In genomic region chr2:10072656-10073480, GRCh38 we compare ENCODE assay signal across 8 cellular contexts. TPM values are rescaled to one million over a fixed set of nuclear protein-coding genes. Genes with fewer than 3 reads are reported as not detected.
DNase-seq lines count a peak whose midpoint lies in the region; ATAC-seq and TF ChIP-seq lines count a peak whose summit lies in the region.

No MANE protein-coding gene starts in this region.

- no peaks in the 10 kb centered on the region for H3K9me3 ChIP-seq in neural progenitor cell (ENCODE audit: low read depth)
- peaks cover 0 to under 1% of the 10 kb centered on the region in 2 donors for H3K9me3 ChIP-seq in stomach smooth muscle (ENCODE audit: control insufficient read depth in 2 of 2, low read length in 2 of 2)

- H4K20me1 ChIP-seq in neural progenitor cell (ENCODE audit: low read depth) = no peaks in the 10 kb centered on the region

- H3K27ac ChIP-seq in neural progenitor cell (no peak overlapping the region), stomach smooth muscle (ENCODE audit: low read length) (no peak overlapping the region)

- no peak overlapping the region for H3K27ac Mint-ChIP-seq in activated T-cell treated with anti-CD3 and anti-CD28 coated beads, Interleukin-2, amount 50 U/mL, for 72 hours
- H3K27ac Mint-ChIP-seq in neural progenitor cell = no peak overlapping the region

- peak overlapping the region; percentile 54 for H3K4me2 ChIP-seq in neural progenitor cell

- no peaks in the 10 kb centered on the region for H3F3A ChIP-seq in neural progenitor cell (ENCODE audit: low read depth)

- H3K4me1 Mint-ChIP-seq in activated T-cell treated with anti-CD3 and anti-CD28 coated beads, Interleukin-2, amount 50 U/mL, for 72 hours (ENCODE audit: low read depth) = peaks cover 8% of the 10 kb centered on the region
- peaks cover 17% of the 10 kb centered on the region for H3K4me1 Mint-ChIP-seq in neural progenitor cell

- H3K36me3 ChIP-seq in neural progenitor cell = no peaks in the 10 kb centered on the region
- H3K36me3 ChIP-seq in stomach smooth muscle (ENCODE audit: control insufficient read depth in 2 of 2, insufficient read depth in 2 of 2, low read length in 2 of 2) = peaks cover 0 to 10% of the 10 kb centered on the region in 2 donors

- H3K36me3 Mint-ChIP-seq in activated T-cell treated with anti-CD3 and anti-CD28 coated beads, Interleukin-2, amount 50 U/mL, for 72 hours (ENCODE audit: insufficient read depth in 2 of 2) = peaks cover 1 to 2% of the 10 kb centered on the region in 2 donors
- peaks cover 2% of the 10 kb centered on the region for H3K36me3 Mint-ChIP-seq in neural progenitor cell

- TF ChIP-seq CTCF in fibroblast of mammary gland (conservative IDR thresholded peaks at IDR 0.05; ENCODE audit: control insufficient read depth, insufficient read depth, low read depth, low read length) (peak; percentile 94), neural progenitor cell (IDR thresholded peaks at IDR 0.05) (peak; percentile 95)

- no peak overlapping the region for H2AFZ ChIP-seq in neural progenitor cell (replicated peaks)

- no peak overlapping the region for H3K4me3 ChIP-seq in fibroblast of mammary gland (ENCODE audit: control insufficient read depth, low read depth, low read length)
- no peak overlapping the region for H3K4me3 ChIP-seq in neural progenitor cell
- peak overlapping the region; percentile 7 to 44 for H3K4me3 ChIP-seq in stomach smooth muscle (ENCODE audit: low read length in 2 of 2)

- peaks cover 1 to 2% of the 10 kb centered on the region in 2 donors for H3K9me3 Mint-ChIP-seq in activated T-cell treated with anti-CD3 and anti-CD28 coated beads, Interleukin-2, amount 50 U/mL, for 72 hours
- H3K9me3 Mint-ChIP-seq in neural progenitor cell = peaks cover 4% of the 10 kb centered on the region

- peaks cover 48% of the 10 kb centered on the region for H3K27me3 ChIP-seq in neural progenitor cell
- H3K27me3 ChIP-seq in stomach smooth muscle (ENCODE audit: control insufficient read depth in 1 of 2, insufficient read depth in 2 of 2, low read length in 2 of 2) = no peaks in the 10 kb centered on the region

- H3K4me1 ChIP-seq in neural progenitor cell = peaks cover 6% of the 10 kb centered on the region
- H3K4me1 ChIP-seq in stomach smooth muscle (ENCODE audit: control insufficient read depth, insufficient read depth, low read length) = peaks cover 24% of the 10 kb centered on the region

- DNase-seq in DMS153 (lab: John Stamatoyannopoulos, UW) = peak; percentile 55
- peak; percentile 85 for DNase-seq in LoVo (ENCODE audit: low spot score)
- peak; percentile 86 for DNase-seq in RKO (ENCODE audit: low spot score)
- DNase-seq in activated T-cell treated with anti-CD3 and anti-CD28 coated beads, Interleukin-2, amount 50 U/mL, for 72 hours = peak; percentile 76 to 80
- DNase-seq in fibroblast of mammary gland (ENCODE audit: low read depth) = peak; percentile 84
- DNase-seq in neural progenitor cell (ENCODE audit: low spot score) = peak; percentile 92

- no peak overlapping the region for H3K4me3 Mint-ChIP-seq in activated T-cell treated with anti-CD3 and anti-CD28 coated beads, Interleukin-2, amount 50 U/mL, for 72 hours
- peak overlapping the region; percentile 10 for H3K4me3 Mint-ChIP-seq in neural progenitor cell

- peaks cover 56% of the 10 kb centered on the region for H3K27me3 Mint-ChIP-seq in activated T-cell treated with anti-CD3 and anti-CD28 coated beads, Interleukin-2, amount 50 U/mL, for 72 hours (ENCODE audit: low read depth)
- peaks cover 34% of the 10 kb centered on the region for H3K27me3 Mint-ChIP-seq in neural progenitor cell (ENCODE audit: insufficient read depth, low read depth)

- H3K79me2 ChIP-seq in neural progenitor cell (ENCODE audit: low read depth) = no peaks in the 10 kb centered on the region

- ATAC-seq in GM21737 (IDR thresholded peaks at IDR 0.05; ENCODE audit: unreplicated experiment) = peak; percentile 70
- peak; percentile 91 for ATAC-seq in activated T-cell treated with anti-CD3 and anti-CD28 coated beads, Interleukin-2, amount 50 U/mL, for 72 hours (replicated peaks in 1 of 2)

- no peak overlapping the region for H3K9ac ChIP-seq in neural progenitor cell
- H3K9ac ChIP-seq in stomach smooth muscle (ENCODE audit: low read length in 2 of 2) = peak overlapping the region in 1 of 2 donors; percentile 39

RNA-seq across cellular contexts. Expression of gene CYS1, which starts 7.3 kb away (rescaled TPM):
- total RNA-seq in activated T-cell treated with anti-CD3 and anti-CD28 coated beads, Interleukin-2, amount 50 U/mL, for 72 hours = under 1 TPM; 0.46 to 0.81 TPM
- 0.56 TPM in 1 of 2 replicates, not detected in the other for total RNA-seq in neural progenitor cell (ENCODE audit: low replicate concordance)

RNA-seq across cellular contexts. Expression of gene KLF11, which starts 29.5 kb away (rescaled TPM):
- total RNA-seq in activated T-cell treated with anti-CD3 and anti-CD28 coated beads, Interleukin-2, amount 50 U/mL, for 72 hours = 10 to 100 TPM in 1 of 2 donors, 1 to 10 TPM in 1; 5.9 to 11.0 TPM
- total RNA-seq in neural progenitor cell (ENCODE audit: low replicate concordance) = 9.6 and 9.7 TPM in 2 replicates

RNA-seq across cellular contexts. Expression of gene RRM2, which starts 49.7 kb away (rescaled TPM):
- total RNA-seq in activated T-cell treated with anti-CD3 and anti-CD28 coated beads, Interleukin-2, amount 50 U/mL, for 72 hours = 100 to 1,000 TPM; 222 to 233 TPM
- total RNA-seq in neural progenitor cell (ENCODE audit: low replicate concordance) = 62.1 and 66.0 TPM in 2 replicates

Comparison
In these comparisons a context has a peak if more than half of its experiments do, and no peak if none do; other contexts are left out.
1. H3K4me3 ChIP-seq: peak in stomach smooth muscle (2 of 2); none in fibroblast of mammary gland (single experiment) and neural progenitor cell (single experiment).
2. Peak in every context shown above with its lines, with median percentiles within 50 percentile points of each other: DNase-seq.